In the genomic region with DNA sequence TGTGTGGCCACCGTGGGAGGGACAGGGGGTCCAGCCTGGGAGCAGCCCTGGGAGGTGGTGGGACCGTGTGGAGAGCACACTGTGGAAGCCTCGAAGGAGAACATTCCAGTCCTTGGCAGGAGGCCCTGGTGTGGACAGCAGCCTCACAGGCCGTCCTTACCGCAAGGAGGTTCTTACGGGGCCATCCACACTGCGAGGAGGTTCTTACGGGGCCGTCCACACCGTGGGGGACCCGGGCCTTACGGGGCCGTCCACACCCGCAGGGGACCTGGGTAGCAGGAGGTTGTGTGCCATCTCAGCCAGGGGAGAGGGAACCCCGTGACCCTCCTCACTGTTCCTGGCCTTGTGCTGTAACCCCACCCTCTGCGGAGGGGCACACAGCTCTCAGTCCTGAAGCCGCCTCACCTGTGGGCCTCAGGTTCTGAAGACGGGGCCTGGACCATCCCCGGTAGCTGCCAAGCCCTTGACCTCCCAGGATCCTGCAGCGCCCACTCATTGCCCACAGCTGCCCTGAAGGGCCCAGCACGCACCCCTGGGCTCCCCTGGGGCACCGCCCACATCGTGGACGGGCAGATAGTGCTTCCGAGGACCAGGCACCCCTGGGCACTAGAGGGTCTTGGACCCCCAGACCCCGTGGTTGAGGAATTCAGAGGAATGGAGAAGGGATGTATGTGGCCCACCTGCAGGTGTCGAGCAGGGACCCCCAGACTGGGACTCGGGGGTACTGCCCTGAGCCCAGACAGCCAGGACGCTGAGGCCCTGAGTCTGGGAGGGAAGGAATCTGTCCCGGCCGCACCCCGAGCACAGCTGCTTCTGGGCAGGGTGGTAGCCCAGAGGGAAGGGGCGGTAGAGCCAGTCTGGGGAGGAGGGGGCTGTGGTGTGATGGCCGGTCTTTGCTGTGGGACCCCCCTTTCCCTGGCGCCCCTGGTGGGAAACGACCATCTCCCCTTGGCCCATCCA, we compare ENCODE assay signal across 34 cellular contexts. TPM values are rescaled to one million over a fixed set of nuclear protein-coding genes. Genes with fewer than 3 reads are reported as not detected.
"Had no signal": no experiment of that assay in that cellular context is flagged by ENCODE, and none has a peak within 500 bp of the region (broad histone marks: within the 10 kb centered on the region; RNA-seq: fewer than 3 reads in every experiment).

No MANE protein-coding gene starts in this region.

- H3K4me1 ChIP-seq: ascending aorta, breast epithelium, colonic mucosa, esophagus squamous epithelium, gastroesophageal sphincter had no signal

- H3K27ac ChIP-seq: ascending aorta, breast epithelium, cardiac muscle cell, colonic mucosa, epithelial cell of prostate, esophagus squamous epithelium, gastroesophageal sphincter had no signal

- H3K4me3 ChIP-seq: ascending aorta, breast epithelium, cardiac muscle cell, colonic mucosa, esophagus squamous epithelium, gastroesophageal sphincter had no signal

- H3K27me3 ChIP-seq: ascending aorta, breast epithelium, cardiac muscle cell, colonic mucosa, esophagus squamous epithelium, gastroesophageal sphincter had no signal

- H3K9me3 ChIP-seq: ascending aorta, breast epithelium, colonic mucosa, esophagus squamous epithelium, gastroesophageal sphincter had no signal

- H3K36me3 ChIP-seq: colonic mucosa had no signal

- ATAC-seq: activated CD4-positive, alpha-beta T cell treated with anti-CD3 and anti-CD28 coated beads for 36 hours; activated CD8-positive, alpha-beta memory T cell treated with anti-CD3 and anti-CD28 coated beads, Interleukin-2, amount 10 ng/mL, durations not matched to agents 7 days and 5 days; activated CD8-positive, alpha-beta T cell treated with anti-CD3 and anti-CD28 coated beads, Interleukin-2, amount 10 ng/mL, durations not matched to agents 7 days and 5 days; gastroesophageal sphincter had no signal

- DNase-seq: activated CD4-positive, alpha-beta memory T cell treated with anti-CD3 and anti-CD28 coated beads for 36 hours; activated CD4-positive, alpha-beta T cell treated with anti-CD3 and anti-CD28 coated beads for 36 hours; activated CD4-positive, alpha-beta T cell treated with anti-CD3 and anti-CD28 coated beads, Interleukin-2, amount 10 ng/mL, durations not matched to agents 24 days and 14 days; activated CD4-positive, CD25-positive, alpha-beta regulatory T cell; activated CD4-positive, CD25-positive, alpha-beta regulatory T cell treated with anti-CD3 and anti-CD28 coated beads, Interleukin-2, amount 50 U/mL, for 72 hours; activated CD8-positive, alpha-beta memory T cell treated with anti-CD3 and anti-CD28 coated beads, Interleukin-2, amount 10 ng/mL, durations not matched to agents 7 days and 5 days; activated CD8-positive, alpha-beta memory T cell treated with anti-CD3 and anti-CD28 coated beads, Interleukin-2, amount 50 U/mL, for 4 hours; activated CD8-positive, alpha-beta T cell treated with anti-CD3 and anti-CD28 coated beads, Interleukin-2, amount 10 ng/mL, durations not matched to agents 7 days and 5 days; activated effector memory CD4-positive, alpha-beta T cell treated with anti-CD3 and anti-CD28 coated beads, Interleukin-2, amount 50 U/mL, for 16 hours; activated naive CD4-positive, alpha-beta T cell treated with anti-CD3 and anti-CD28 coated beads for 36 hours; activated naive CD8-positive, alpha-beta T cell treated with anti-CD3 and anti-CD28 coated beads, Interleukin-2, amount 10 ng/mL, durations not matched to agents 7 days and 5 days; activated T-cell treated with anti-CD3 and anti-CD28 coated beads, Interleukin-2, amount 50 U/mL, for 1 hour; activated T-cell treated with anti-CD3 and anti-CD28 coated beads, Interleukin-2, amount 50 U/mL, for 48 hours; central memory CD4-positive, alpha-beta T cell; cerebellar nuclear complex; colonic mucosa; effector CD8-positive, alpha-beta T cell; esophagus squamous epithelium; foreskin melanocyte; T-helper 2 cell had no signal

RNA-seq across cellular contexts. Expression of a gene that starts 37.3 kb away (rescaled TPM):
- total RNA-seq: activated CD4-positive, alpha-beta memory T cell treated with anti-CD3 and anti-CD28 coated beads for 36 hours; activated CD4-positive, alpha-beta T cell treated with anti-CD3 and anti-CD28 coated beads for 36 hours; activated CD4-positive, alpha-beta T cell treated with anti-CD3 and anti-CD28 coated beads, Interleukin-2, amount 10 ng/mL, durations not matched to agents 24 days and 14 days; activated CD8-positive, alpha-beta memory T cell treated with anti-CD3 and anti-CD28 coated beads for 36 hours; activated CD8-positive, alpha-beta memory T cell treated with anti-CD3 and anti-CD28 coated beads, Interleukin-2, amount 10 ng/mL, durations not matched to agents 7 days and 5 days; activated CD8-positive, alpha-beta T cell treated with anti-CD3 and anti-CD28 coated beads, Interleukin-2, amount 10 ng/mL, durations not matched to agents 7 days and 5 days; activated naive CD4-positive, alpha-beta T cell treated with anti-CD3 and anti-CD28 coated beads for 36 hours; activated naive CD8-positive, alpha-beta T cell treated with anti-CD3 and anti-CD28 coated beads, Interleukin-2, amount 10 ng/mL, durations not matched to agents 7 days and 5 days; activated T-helper 1 cell treated with anti-CD3 and anti-CD28 coated beads, Interleukin-12 subunit alpha, Interleukin-12 subunit beta, Interleukin-2, Interleukin-4 antibody, amounts not matched to agents 30 ng/mL and 10 ng/mL and 1 ng/mL, durations not matched to agents 14 hours and 24 hours and 36 hours; activated T-helper 2 cell treated with anti-CD3 and anti-CD28 coated beads, Interferon-gamma antibody, Interleukin-2, Interleukin-4, amounts not matched to agents 10 μg/mL and 5 μg/mL and 100 μg/mL, durations not matched to agents 14 hours and 24 hours and 36 hours; ascending aorta; cardiac muscle cell; fibroblast of villous mesenchyme; gastroesophageal sphincter; glomerular endothelial cell; T-helper 1 cell treated with Interleukin-12 subunit alpha and Interleukin-12 subunit beta and Interleukin-4 antibody, amounts not matched to agents 30 ng/mL and 1 ng/mL, for 36 hours had no signal
- polyA plus RNA-seq: cardiac muscle cell, fibroblast of lung had no signal

RNA-seq across cellular contexts. Expression of a gene that starts 45.5 kb away (rescaled TPM):
- total RNA-seq: activated CD4-positive, alpha-beta memory T cell treated with anti-CD3 and anti-CD28 coated beads for 36 hours; activated CD4-positive, alpha-beta T cell treated with anti-CD3 and anti-CD28 coated beads for 36 hours; activated CD4-positive, alpha-beta T cell treated with anti-CD3 and anti-CD28 coated beads, Interleukin-2, amount 10 ng/mL, durations not matched to agents 24 days and 14 days; activated CD8-positive, alpha-beta memory T cell treated with anti-CD3 and anti-CD28 coated beads for 36 hours; activated CD8-positive, alpha-beta memory T cell treated with anti-CD3 and anti-CD28 coated beads, Interleukin-2, amount 10 ng/mL, durations not matched to agents 7 days and 5 days; activated CD8-positive, alpha-beta T cell treated with anti-CD3 and anti-CD28 coated beads, Interleukin-2, amount 10 ng/mL, durations not matched to agents 7 days and 5 days; activated naive CD4-positive, alpha-beta T cell treated with anti-CD3 and anti-CD28 coated beads for 36 hours; activated naive CD8-positive, alpha-beta T cell treated with anti-CD3 and anti-CD28 coated beads, Interleukin-2, amount 10 ng/mL, durations not matched to agents 7 days and 5 days; activated T-helper 1 cell treated with anti-CD3 and anti-CD28 coated beads, Interleukin-12 subunit alpha, Interleukin-12 subunit beta, Interleukin-2, Interleukin-4 antibody, amounts not matched to agents 30 ng/mL and 10 ng/mL and 1 ng/mL, durations not matched to agents 14 hours and 24 hours and 36 hours; activated T-helper 2 cell treated with anti-CD3 and anti-CD28 coated beads, Interferon-gamma antibody, Interleukin-2, Interleukin-4, amounts not matched to agents 10 μg/mL and 5 μg/mL and 100 μg/mL, durations not matched to agents 14 hours and 24 hours and 36 hours; ascending aorta; cardiac muscle cell; dermis microvascular lymphatic vessel endothelial cell; endothelial cell of umbilical vein; fibroblast of lung; fibroblast of villous mesenchyme; glomerular endothelial cell; T-helper 1 cell treated with Interleukin-12 subunit alpha and Interleukin-12 subunit beta and Interleukin-4 antibody, amounts not matched to agents 30 ng/mL and 1 ng/mL, for 36 hours had no signal
- polyA plus RNA-seq: cardiac muscle cell, endothelial cell of umbilical vein, fibroblast of lung had no signal
